ENCODE assay signal across 14 cellular contexts in genomic region chr18:76466410-76466991, GRCh38. TPM values are rescaled to one million over a fixed set of nuclear protein-coding genes. Genes with fewer than 3 reads are reported as not detected.
DNase-seq lines count a peak whose midpoint lies in the region; ATAC-seq lines count a peak whose summit lies in the region.
"Had no signal": no experiment of that assay in that cellular context is flagged by ENCODE, and none has a peak within 500 bp of the region (broad histone marks: within the 10 kb centered on the region; RNA-seq: fewer than 3 reads in every experiment).

No MANE protein-coding gene starts in this region.

- CTCF ChIA-PET in activated CD4-positive, alpha-beta T cell treated with anti-CD3 and anti-CD28 coated beads, Interleukin-2, amount 10 ng/mL, durations not matched to agents 7 days and 5 days (lab: Charles Lee), result no interaction called here

- H3K27me3 Mint-ChIP-seq in activated CD4-positive, alpha-beta T cell treated with anti-CD3 and anti-CD28 coated beads, Interleukin-2, amount 10 ng/mL, durations not matched to agents 7 days and 5 days, result no peaks in the 10 kb centered on the region
- no peaks in the 10 kb centered on the region for H3K27me3 Mint-ChIP-seq in activated T-cell treated with anti-CD3 and anti-CD28 coated beads, Interleukin-2, amount 50 U/mL, for 72 hours (ENCODE audit: low read depth)
- no peaks in the 10 kb centered on the region for H3K27me3 Mint-ChIP-seq in memory B cell
- H3K27me3 Mint-ChIP-seq in stimulated activated naive B cell treated with anti-CD40 and anti-IgM and Interleukin-4, amounts not matched to agents 10 μg/mL and 1 μg/mL and 100 μg/mL, for 72 hours, result no peaks in the 10 kb centered on the region
- H3K27me3 Mint-ChIP-seq: brain had no signal

- H3K9me3 Mint-ChIP-seq in activated CD4-positive, alpha-beta T cell treated with anti-CD3 and anti-CD28 coated beads, Interleukin-2, amount 10 ng/mL, durations not matched to agents 7 days and 5 days, result no peaks in the 10 kb centered on the region
- H3K9me3 Mint-ChIP-seq in activated T-cell treated with anti-CD3 and anti-CD28 coated beads, Interleukin-2, amount 50 U/mL, for 72 hours, result no peaks in the 10 kb centered on the region
- H3K9me3 Mint-ChIP-seq in memory B cell, result no peaks in the 10 kb centered on the region
- H3K9me3 Mint-ChIP-seq in stimulated activated naive B cell treated with anti-CD40 and anti-IgM and Interleukin-4, amounts not matched to agents 10 μg/mL and 1 μg/mL and 100 μg/mL, for 72 hours, result no peaks in the 10 kb centered on the region

- peaks cover 22% of the 10 kb centered on the region for H3K4me1 Mint-ChIP-seq in activated CD4-positive, alpha-beta T cell treated with anti-CD3 and anti-CD28 coated beads, Interleukin-2, amount 10 ng/mL, durations not matched to agents 7 days and 5 days
- H3K4me1 Mint-ChIP-seq in activated T-cell treated with anti-CD3 and anti-CD28 coated beads, Interleukin-2, amount 50 U/mL, for 72 hours (ENCODE audit: low read depth), result peaks cover 22% of the 10 kb centered on the region
- peaks cover 4% of the 10 kb centered on the region for H3K4me1 Mint-ChIP-seq in memory B cell
- H3K4me1 Mint-ChIP-seq in stimulated activated naive B cell treated with anti-CD40 and anti-IgM and Interleukin-4, amounts not matched to agents 10 μg/mL and 1 μg/mL and 100 μg/mL, for 72 hours, result peaks cover 23 to 36% of the 10 kb centered on the region in 2 donors

- peak overlapping the region; percentile 81 for H3K27ac Mint-ChIP-seq in activated CD4-positive, alpha-beta T cell treated with anti-CD3 and anti-CD28 coated beads, Interleukin-2, amount 10 ng/mL, durations not matched to agents 7 days and 5 days
- H3K27ac Mint-ChIP-seq in activated T-cell treated with anti-CD3 and anti-CD28 coated beads, Interleukin-2, amount 50 U/mL, for 72 hours, result peak overlapping the region; percentile 34
- H3K27ac Mint-ChIP-seq in memory B cell, result peak overlapping the region; percentile 72
- peak overlapping the region; percentile 66 for H3K27ac Mint-ChIP-seq in stimulated activated naive B cell treated with anti-CD40 and anti-IgM and Interleukin-4, amounts not matched to agents 10 μg/mL and 1 μg/mL and 100 μg/mL, for 72 hours

- no peak overlapping the region for H3K4me3 Mint-ChIP-seq in activated CD4-positive, alpha-beta T cell treated with anti-CD3 and anti-CD28 coated beads, Interleukin-2, amount 10 ng/mL, durations not matched to agents 7 days and 5 days
- peak overlapping the region; percentile 9 to 53 for H3K4me3 Mint-ChIP-seq in activated T-cell treated with anti-CD3 and anti-CD28 coated beads, Interleukin-2, amount 50 U/mL, for 72 hours
- H3K4me3 Mint-ChIP-seq in memory B cell, result peak overlapping the region; percentile 35
- H3K4me3 Mint-ChIP-seq in stimulated activated naive B cell treated with anti-CD40 and anti-IgM and Interleukin-4, amounts not matched to agents 10 μg/mL and 1 μg/mL and 100 μg/mL, for 72 hours, result peak overlapping the region; percentile 39
- H3K4me3 Mint-ChIP-seq: brain had no signal

- POLR2A ChIA-PET in activated CD4-positive, alpha-beta T cell treated with anti-CD3 and anti-CD28 coated beads, Interleukin-2, amount 10 ng/mL, durations not matched to agents 7 days and 5 days (lab: Charles Lee), result no interaction called here

- no peak for DNase-seq in activated CD4-positive, alpha-beta T cell treated with anti-CD3 and anti-CD28 coated beads, Interleukin-2, amount 10 ng/mL, durations not matched to agents 7 days and 5 days
- no peak for DNase-seq in activated CD4-positive, alpha-beta T cell treated with anti-CD3 and anti-CD28 coated beads for 4 hours
- DNase-seq in activated T-cell treated with anti-CD3 and anti-CD28 coated beads, Interleukin-2, amount 50 U/mL, for 72 hours, result no peak
- DNase-seq in memory B cell (ENCODE audit: low spot score in 2 of 2), result no peak
- no peak for DNase-seq in stimulated activated naive B cell treated with anti-CD40 and anti-IgM and Interleukin-4, amounts not matched to agents 10 μg/mL and 1 μg/mL and 100 μg/mL, for 72 hours
- DNase-seq in stimulated activated CD4-positive, alpha-beta T cell treated with anti-CD3 and anti-CD28 coated beads, Interleukin-4, amount 100 ng/mL, for 24 hours, result no peak
- DNase-seq in stimulated activated CD4-positive, alpha-beta T cell treated with anti-CD3 and anti-CD28 coated beads, Interleukin-2, amount 100 ng/mL, for 24 hours, result no peak
- DNase-seq: effector memory CD4-positive, alpha-beta T cell; foreskin melanocyte; NCI-H2081; right cardiac atrium; SHP77 treated with DMSO at 0.1 percent for 48 hours had no signal

- H3K36me3 Mint-ChIP-seq in activated CD4-positive, alpha-beta T cell treated with anti-CD3 and anti-CD28 coated beads, Interleukin-2, amount 10 ng/mL, durations not matched to agents 7 days and 5 days (ENCODE audit: low read depth), result no peaks in the 10 kb centered on the region
- H3K36me3 Mint-ChIP-seq in activated T-cell treated with anti-CD3 and anti-CD28 coated beads, Interleukin-2, amount 50 U/mL, for 72 hours (ENCODE audit: insufficient read depth in 2 of 2), result no peaks in the 10 kb centered on the region
- no peaks in the 10 kb centered on the region for H3K36me3 Mint-ChIP-seq in memory B cell
- peaks cover 14 to 16% of the 10 kb centered on the region in 2 donors for H3K36me3 Mint-ChIP-seq in stimulated activated naive B cell treated with anti-CD40 and anti-IgM and Interleukin-4, amounts not matched to agents 10 μg/mL and 1 μg/mL and 100 μg/mL, for 72 hours

- peak; percentile 24 to 33 for ATAC-seq in activated T-cell treated with anti-CD3 and anti-CD28 coated beads, Interleukin-2, amount 50 U/mL, for 72 hours (replicated peaks in 1 of 2)
- ATAC-seq in memory B cell (ENCODE audit: low read depth), result no peak
- ATAC-seq in stimulated activated naive B cell treated with anti-CD40 and anti-IgM and Interleukin-4, amounts not matched to agents 10 μg/mL and 1 μg/mL and 100 μg/mL, for 72 hours (replicated peaks), result peak in 1 of 2 donors; percentile 12
- no peak for ATAC-seq in GM18858 (IDR thresholded peaks at IDR 0.05; ENCODE audit: unreplicated experiment)

RNA-seq across cellular contexts. Expression of gene ZNF516, which starts 28.5 kb away (rescaled TPM):
- total RNA-seq in activated CD4-positive, alpha-beta T cell treated with anti-CD3 and anti-CD28 coated beads, Interleukin-2, amount 10 ng/mL, durations not matched to agents 7 days and 5 days, result 1 to 10 TPM; 3.9 to 4.1 TPM
- 10 to 100 TPM; 13.2 to 13.9 TPM for total RNA-seq in activated T-cell treated with anti-CD3 and anti-CD28 coated beads, Interleukin-2, amount 50 U/mL, for 72 hours

Comparison
In these comparisons a context has a peak if more than half of its experiments do, and no peak if none do; other contexts are left out.
1. ATAC-seq: peak in activated T-cell treated with anti-CD3 and anti-CD28 coated beads, Interleukin-2, amount 50 U/mL, for 72 hours (2 of 2); none in memory B cell (single experiment) and GM18858 (single experiment).
2. Peak in every context shown above with its lines, with median percentiles within 50 percentile points of each other: H3K27ac Mint-ChIP-seq.